1 cellular context compared by ENCODE assay signal in the genomic region with DNA sequence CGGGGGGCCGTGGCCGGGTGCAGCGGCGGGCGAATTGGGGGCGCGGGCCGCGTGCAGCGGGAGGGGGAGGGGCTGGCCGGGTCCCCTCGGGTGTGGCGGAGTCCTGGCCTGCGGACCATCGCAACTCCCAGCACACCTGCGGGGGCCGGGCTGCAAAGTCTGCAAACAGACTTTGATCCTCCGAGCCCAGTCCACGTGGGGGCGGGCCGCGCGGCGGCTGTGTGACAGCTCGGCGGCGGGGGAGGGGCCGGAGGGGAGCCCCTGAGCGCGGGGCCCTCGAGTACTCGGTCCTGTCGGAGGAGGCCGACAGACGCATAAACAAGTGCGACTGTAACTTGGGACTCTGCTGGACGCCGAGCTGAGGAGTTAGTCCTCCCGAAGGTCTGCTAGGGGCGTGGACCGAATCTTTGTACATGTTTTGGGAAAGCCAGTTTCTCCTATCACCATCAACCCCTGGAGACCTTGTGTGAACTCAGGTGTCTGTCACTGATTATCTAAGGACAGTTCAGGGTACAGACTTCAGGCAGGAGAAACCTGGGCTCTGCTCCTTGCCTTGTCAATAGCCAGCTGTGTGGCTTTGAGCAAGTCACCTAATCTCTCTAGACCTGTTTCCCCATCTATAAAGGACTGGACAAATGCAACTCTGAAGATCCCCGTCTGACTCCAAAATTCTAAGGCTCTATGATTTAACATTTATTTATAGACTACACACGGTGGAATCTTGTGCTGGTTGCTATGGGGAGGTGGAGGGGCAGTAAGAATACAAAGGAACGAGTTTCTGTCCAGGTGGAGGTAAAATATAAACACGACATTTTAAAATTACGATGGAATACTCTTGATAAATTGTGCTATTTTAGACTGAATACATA.
TF ChIP-seq lines count a peak whose summit lies in the region.

No MANE protein-coding gene starts in this region.

TF ChIP-seq in K562, 482 proteins besides CTCF, POLR2A, EP300 and RAD21 (continued from another document and continues in another):
- peak; percentile 33; the same call in 1 of the 2 replicates for TF ChIP-seq TRIM25 (IDR thresholded peaks at IDR 0.05; ENCODE audit: borderline replicate concordance)
- TF ChIP-seq, protein P1, sequence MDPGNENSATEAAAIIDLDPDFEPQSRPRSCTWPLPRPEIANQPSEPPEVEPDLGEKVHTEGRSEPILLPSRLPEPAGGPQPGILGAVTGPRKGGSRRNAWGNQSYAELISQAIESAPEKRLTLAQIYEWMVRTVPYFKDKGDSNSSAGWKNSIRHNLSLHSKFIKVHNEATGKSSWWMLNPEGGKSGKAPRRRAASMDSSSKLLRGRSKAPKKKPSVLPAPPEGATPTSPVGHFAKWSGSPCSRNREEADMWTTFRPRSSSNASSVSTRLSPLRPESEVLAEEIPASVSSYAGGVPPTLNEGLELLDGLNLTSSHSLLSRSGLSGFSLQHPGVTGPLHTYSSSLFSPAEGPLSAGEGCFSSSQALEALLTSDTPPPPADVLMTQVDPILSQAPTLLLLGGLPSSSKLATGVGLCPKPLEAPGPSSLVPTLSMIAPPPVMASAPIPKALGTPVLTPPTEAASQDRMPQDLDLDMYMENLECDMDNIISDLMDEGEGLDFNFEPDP (CRISPR knock-in tag; IDR thresholded peaks at IDR 0.05) = no peak
- TF ChIP-seq, protein P2, sequence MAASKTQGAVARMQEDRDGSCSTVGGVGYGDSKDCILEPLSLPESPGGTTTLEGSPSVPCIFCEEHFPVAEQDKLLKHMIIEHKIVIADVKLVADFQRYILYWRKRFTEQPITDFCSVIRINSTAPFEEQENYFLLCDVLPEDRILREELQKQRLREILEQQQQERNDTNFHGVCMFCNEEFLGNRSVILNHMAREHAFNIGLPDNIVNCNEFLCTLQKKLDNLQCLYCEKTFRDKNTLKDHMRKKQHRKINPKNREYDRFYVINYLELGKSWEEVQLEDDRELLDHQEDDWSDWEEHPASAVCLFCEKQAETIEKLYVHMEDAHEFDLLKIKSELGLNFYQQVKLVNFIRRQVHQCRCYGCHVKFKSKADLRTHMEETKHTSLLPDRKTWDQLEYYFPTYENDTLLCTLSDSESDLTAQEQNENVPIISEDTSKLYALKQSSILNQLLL (CRISPR knock-in tag; IDR thresholded peaks at IDR 0.05; ENCODE audit: borderline replicate concordance) = no peak
- TF ChIP-seq ZNF766 (CRISPR knock-in tag; conservative IDR thresholded peaks at IDR 0.05) = peak; percentile 3; the same call in 1 of the 2 replicates
- no peak for TF ChIP-seq RFX5 (IDR thresholded peaks at IDR 0.05; ENCODE audit: low read depth, low read length)
- TF ChIP-seq PURB (CRISPR knock-in tag; IDR thresholded peaks at IDR 0.05; ENCODE audit: low read depth) = no peak
- TF ChIP-seq ZNF282 (CRISPR knock-in tag; IDR thresholded peaks at IDR 0.05) = no peak
- peak; percentile 28; the same call in 1 of the 2 replicates for TF ChIP-seq MTA3 (IDR thresholded peaks at IDR 0.05; ENCODE audit: borderline replicate concordance)
- no peak for TF ChIP-seq BHLHE40 (IDR thresholded peaks at IDR 0.05; ENCODE audit: low read length)
- peak; percentile 67 for TF ChIP-seq CCNT2 (IDR thresholded peaks at IDR 0.05; ENCODE audit: borderline replicate concordance, extremely low read depth, insufficient read length, low read depth, low read length)
- no peak for TF ChIP-seq ZNF174 (CRISPR knock-in tag; IDR thresholded peaks at IDR 0.05)
- TF ChIP-seq MYC (IDR thresholded peaks at IDR 0.05; ENCODE audit: low read depth, low read length) = peak; percentile 64
- no peak for TF ChIP-seq MYC (CRISPR knock-in tag; IDR thresholded peaks at IDR 0.05; ENCODE audit: borderline replicate concordance, low read depth)
- TF ChIP-seq COPS2 (conservative IDR thresholded peaks at IDR 0.05) = no peak
- TF ChIP-seq ZNF274 (IDR thresholded peaks at IDR 0.05; ENCODE audit: borderline replicate concordance, low read depth, low read length) = no peak
- no peak for TF ChIP-seq MAFF (IDR thresholded peaks at IDR 0.05; ENCODE audit: low read length)
- no peak for TF ChIP-seq TEAD1 (CRISPR knock-in tag; IDR thresholded peaks at IDR 0.05)
- TF ChIP-seq NR1H2 (CRISPR knock-in tag; IDR thresholded peaks at IDR 0.05) = no peak; the same call in 1 of the 2 replicates
- TF ChIP-seq CCAR2 (IDR thresholded peaks at IDR 0.05; ENCODE audit: low read depth, low read length) = no peak
- TF ChIP-seq, protein P3, sequence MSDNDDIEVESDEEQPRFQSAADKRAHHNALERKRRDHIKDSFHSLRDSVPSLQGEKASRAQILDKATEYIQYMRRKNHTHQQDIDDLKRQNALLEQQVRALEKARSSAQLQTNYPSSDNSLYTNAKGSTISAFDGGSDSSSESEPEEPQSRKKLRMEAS (CRISPR knock-in tag; IDR thresholded peaks at IDR 0.05) = peak; percentile 59
- TF ChIP-seq, protein P4, sequence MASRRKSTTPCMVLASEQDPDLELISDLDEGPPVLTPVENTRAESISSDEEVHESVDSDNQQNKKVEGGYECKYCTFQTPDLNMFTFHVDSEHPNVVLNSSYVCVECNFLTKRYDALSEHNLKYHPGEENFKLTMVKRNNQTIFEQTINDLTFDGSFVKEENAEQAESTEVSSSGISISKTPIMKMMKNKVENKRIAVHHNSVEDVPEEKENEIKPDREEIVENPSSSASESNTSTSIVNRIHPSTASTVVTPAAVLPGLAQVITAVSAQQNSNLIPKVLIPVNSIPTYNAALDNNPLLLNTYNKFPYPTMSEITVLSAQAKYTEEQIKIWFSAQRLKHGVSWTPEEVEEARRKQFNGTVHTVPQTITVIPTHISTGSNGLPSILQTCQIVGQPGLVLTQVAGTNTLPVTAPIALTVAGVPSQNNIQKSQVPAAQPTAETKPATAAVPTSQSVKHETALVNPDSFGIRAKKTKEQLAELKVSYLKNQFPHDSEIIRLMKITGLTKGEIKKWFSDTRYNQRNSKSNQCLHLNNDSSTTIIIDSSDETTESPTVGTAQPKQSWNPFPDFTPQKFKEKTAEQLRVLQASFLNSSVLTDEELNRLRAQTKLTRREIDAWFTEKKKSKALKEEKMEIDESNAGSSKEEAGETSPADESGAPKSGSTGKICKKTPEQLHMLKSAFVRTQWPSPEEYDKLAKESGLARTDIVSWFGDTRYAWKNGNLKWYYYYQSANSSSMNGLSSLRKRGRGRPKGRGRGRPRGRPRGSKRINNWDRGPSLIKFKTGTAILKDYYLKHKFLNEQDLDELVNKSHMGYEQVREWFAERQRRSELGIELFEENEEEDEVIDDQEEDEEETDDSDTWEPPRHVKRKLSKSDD (conservative IDR thresholded peaks at IDR 0.05; ENCODE audit: low read length) = no peak
- TF ChIP-seq CGGBP1 (CRISPR knock-in tag; IDR thresholded peaks at IDR 0.05) = no peak
- no peak for TF ChIP-seq SPI1 (IDR thresholded peaks at IDR 0.05; ENCODE audit: borderline replicate concordance, low read depth, low read length)
- no peak for TF ChIP-seq NFXL1 (CRISPR knock-in tag; IDR thresholded peaks at IDR 0.05)
- TF ChIP-seq, protein P5, sequence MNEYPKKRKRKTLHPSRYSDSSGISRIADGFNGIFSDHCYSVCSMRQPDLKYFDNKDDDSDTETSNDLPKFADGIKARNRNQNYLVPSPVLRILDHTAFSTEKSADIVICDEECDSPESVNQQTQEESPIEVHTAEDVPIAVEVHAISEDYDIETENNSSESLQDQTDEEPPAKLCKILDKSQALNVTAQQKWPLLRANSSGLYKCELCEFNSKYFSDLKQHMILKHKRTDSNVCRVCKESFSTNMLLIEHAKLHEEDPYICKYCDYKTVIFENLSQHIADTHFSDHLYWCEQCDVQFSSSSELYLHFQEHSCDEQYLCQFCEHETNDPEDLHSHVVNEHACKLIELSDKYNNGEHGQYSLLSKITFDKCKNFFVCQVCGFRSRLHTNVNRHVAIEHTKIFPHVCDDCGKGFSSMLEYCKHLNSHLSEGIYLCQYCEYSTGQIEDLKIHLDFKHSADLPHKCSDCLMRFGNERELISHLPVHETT (CRISPR knock-in tag; conservative IDR thresholded peaks at IDR 0.05 in 1 of 2, IDR thresholded peaks at IDR 0.05 in 1 of 2) = peak in 1 of 2 experiments; percentile 81; a peak in 2 of 4 replicates
- TF ChIP-seq, protein P6, sequence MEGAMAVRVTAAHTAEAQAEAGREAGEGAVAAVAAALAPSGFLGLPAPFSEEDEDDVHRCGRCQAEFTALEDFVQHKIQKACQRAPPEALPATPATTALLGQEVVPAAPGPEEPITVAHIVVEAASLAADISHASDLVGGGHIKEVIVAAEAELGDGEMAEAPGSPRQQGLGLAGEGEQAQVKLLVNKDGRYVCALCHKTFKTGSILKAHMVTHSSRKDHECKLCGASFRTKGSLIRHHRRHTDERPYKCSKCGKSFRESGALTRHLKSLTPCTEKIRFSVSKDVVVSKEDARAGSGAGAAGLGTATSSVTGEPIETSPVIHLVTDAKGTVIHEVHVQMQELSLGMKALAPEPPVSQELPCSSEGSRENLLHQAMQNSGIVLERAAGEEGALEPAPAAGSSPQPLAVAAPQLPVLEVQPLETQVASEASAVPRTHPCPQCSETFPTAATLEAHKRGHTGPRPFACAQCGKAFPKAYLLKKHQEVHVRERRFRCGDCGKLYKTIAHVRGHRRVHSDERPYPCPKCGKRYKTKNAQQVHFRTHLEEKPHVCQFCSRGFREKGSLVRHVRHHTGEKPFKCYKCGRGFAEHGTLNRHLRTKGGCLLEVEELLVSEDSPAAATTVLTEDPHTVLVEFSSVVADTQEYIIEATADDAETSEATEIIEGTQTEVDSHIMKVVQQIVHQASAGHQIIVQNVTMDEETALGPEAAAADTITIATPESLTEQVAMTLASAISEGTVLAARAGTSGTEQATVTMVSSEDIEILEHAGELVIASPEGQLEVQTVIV (CRISPR knock-in tag; IDR thresholded peaks at IDR 0.05; ENCODE audit: borderline replicate concordance) = no peak
- TF ChIP-seq THAP12 (CRISPR knock-in tag; IDR thresholded peaks at IDR 0.05) = 0 out of 2 replicates have a peak, but pooled peaks have one; percentile 47
- TF ChIP-seq CREBBP (IDR thresholded peaks at IDR 0.05; ENCODE audit: low read depth, low read length) = no peak
- TF ChIP-seq, protein P7, sequence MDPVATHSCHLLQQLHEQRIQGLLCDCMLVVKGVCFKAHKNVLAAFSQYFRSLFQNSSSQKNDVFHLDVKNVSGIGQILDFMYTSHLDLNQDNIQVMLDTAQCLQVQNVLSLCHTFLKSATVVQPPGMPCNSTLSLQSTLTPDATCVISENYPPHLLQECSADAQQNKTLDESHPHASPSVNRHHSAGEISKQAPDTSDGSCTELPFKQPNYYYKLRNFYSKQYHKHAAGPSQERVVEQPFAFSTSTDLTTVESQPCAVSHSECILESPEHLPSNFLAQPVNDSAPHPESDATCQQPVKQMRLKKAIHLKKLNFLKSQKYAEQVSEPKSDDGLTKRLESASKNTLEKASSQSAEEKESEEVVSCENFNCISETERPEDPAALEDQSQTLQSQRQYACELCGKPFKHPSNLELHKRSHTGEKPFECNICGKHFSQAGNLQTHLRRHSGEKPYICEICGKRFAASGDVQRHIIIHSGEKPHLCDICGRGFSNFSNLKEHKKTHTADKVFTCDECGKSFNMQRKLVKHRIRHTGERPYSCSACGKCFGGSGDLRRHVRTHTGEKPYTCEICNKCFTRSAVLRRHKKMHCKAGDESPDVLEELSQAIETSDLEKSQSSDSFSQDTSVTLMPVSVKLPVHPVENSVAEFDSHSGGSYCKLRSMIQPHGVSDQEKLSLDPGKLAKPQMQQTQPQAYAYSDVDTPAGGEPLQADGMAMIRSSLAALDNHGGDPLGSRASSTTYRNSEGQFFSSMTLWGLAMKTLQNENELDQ (CRISPR knock-in tag; IDR thresholded peaks at IDR 0.05; ENCODE audit: borderline replicate concordance) = no peak
- TF ChIP-seq NCOR1 (IDR thresholded peaks at IDR 0.05) = peak; percentile 71; the same call in 1 of the 2 replicates
- TF ChIP-seq CTBP1 (IDR thresholded peaks at IDR 0.05; ENCODE audit: borderline replicate concordance) = peak; percentile 74
- peak; percentile 40 for TF ChIP-seq RBBP5 (IDR thresholded peaks at IDR 0.05; ENCODE audit: borderline replicate concordance, insufficient read depth, low read length, poor library complexity, severe bottlenecking)
- TF ChIP-seq, protein P8, sequence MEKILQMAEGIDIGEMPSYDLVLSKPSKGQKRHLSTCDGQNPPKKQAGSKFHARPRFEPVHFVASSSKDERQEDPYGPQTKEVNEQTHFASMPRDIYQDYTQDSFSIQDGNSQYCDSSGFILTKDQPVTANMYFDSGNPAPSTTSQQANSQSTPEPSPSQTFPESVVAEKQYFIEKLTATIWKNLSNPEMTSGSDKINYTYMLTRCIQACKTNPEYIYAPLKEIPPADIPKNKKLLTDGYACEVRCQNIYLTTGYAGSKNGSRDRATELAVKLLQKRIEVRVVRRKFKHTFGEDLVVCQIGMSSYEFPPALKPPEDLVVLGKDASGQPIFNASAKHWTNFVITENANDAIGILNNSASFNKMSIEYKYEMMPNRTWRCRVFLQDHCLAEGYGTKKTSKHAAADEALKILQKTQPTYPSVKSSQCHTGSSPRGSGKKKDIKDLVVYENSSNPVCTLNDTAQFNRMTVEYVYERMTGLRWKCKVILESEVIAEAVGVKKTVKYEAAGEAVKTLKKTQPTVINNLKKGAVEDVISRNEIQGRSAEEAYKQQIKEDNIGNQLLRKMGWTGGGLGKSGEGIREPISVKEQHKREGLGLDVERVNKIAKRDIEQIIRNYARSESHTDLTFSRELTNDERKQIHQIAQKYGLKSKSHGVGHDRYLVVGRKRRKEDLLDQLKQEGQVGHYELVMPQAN (IDR thresholded peaks at IDR 0.05; ENCODE audit: borderline replicate concordance) = peak; percentile 75; the same call in 1 of the 2 replicates
- TF ChIP-seq ATF7 (IDR thresholded peaks at IDR 0.05) = peak; percentile 10; the same call in 1 of the 2 replicates
